ENCODE assay signal across 8 cellular contexts in the genomic region with DNA sequence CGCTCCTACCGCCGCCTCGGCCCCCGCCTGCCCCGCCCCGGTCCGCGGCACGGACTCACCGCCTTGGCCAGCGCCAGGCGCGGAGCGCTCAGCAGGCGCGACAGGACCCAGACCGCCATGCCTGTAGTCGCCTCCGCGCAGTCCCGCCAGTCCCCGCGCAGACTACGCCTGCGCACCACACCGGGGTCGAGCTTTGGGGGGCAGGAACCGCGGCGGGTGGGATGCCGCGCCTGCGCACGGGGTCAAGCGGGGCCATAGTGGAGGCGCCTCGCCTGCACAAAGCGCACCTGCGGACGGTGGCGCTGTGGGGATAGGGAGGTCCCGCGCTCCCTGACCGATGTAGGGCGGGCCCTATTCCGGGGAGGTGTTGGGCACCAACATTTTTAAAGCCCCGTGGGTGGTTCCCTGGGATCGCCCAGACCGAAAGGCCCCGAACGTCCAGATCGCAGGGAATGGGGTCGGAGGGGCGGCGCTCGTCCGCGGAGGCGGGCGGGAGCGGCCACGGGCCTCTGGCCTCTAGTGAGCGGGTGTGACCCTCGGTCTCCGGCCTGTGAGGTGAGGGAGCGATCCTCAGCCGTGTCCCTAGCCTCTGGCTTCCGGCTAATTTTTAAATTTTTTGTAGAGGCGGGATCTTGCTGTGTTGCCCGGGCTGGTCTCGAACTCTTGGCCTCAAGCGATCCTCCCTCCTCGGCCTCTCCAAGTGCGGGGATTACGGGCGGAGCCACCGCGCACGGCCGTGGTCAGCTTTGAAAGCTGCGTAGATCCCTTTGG.
DNase-seq lines count a peak whose midpoint lies in the region; ATAC-seq lines count a peak whose summit lies in the region.

No MANE protein-coding gene starts in this region.

- DNase-seq in NCI-H2227 treated with DMSO at 0.1 percent for 48 hours (lab: John Stamatoyannopoulos, UW) (peak; percentile 93), HuH-7 (ENCODE audit: low spot score) (no peak)
- peak; percentile 69 for DNase-seq in activated CD8-positive, alpha-beta memory T cell treated with anti-CD3 and anti-CD28 coated beads, Interleukin-2, amount 50 U/mL, for 24 hours (ENCODE audit: extremely low read depth)
- DNase-seq in stimulated activated CD8-positive, alpha-beta memory T cell treated with anti-CD3 and anti-CD28 coated beads, Interleukin-7, amount 100 ng/mL, for 24 hours (ENCODE audit: low read depth) = peak; percentile 66

- no peaks in the 10 kb centered on the region for H3K36me3 ChIP-seq in muscle layer of duodenum (ENCODE audit: control insufficient read depth in 1 of 2, insufficient read depth in 2 of 2, low read length in 2 of 2)

- no peak overlapping the region for H3K27ac ChIP-seq in muscle layer of duodenum (ENCODE audit: low read length)

- peak overlapping the region; percentile 33 to 72 for H3K4me3 ChIP-seq in muscle layer of duodenum (ENCODE audit: low read depth in 1 of 2, low read length in 2 of 2)

- peak; percentile 95 for ATAC-seq in GM18502 (IDR thresholded peaks at IDR 0.05; ENCODE audit: poor library complexity, unreplicated experiment)
- peak; percentile 82 for ATAC-seq in HG02798 (IDR thresholded peaks at IDR 0.05; ENCODE audit: poor library complexity, unreplicated experiment)
- ATAC-seq in esophagus mucosa = peak; percentile 79

- H3K4me1 ChIP-seq in muscle layer of duodenum (ENCODE audit: control insufficient read depth in 1 of 2, insufficient read depth in 2 of 2, low read length in 2 of 2) = peaks cover 0 to 4% of the 10 kb centered on the region in 2 donors

- no peaks in the 10 kb centered on the region for H3K9me3 ChIP-seq in muscle layer of duodenum (ENCODE audit: control insufficient read depth in 1 of 2, low read length in 2 of 2)

- H3K27me3 ChIP-seq in muscle layer of duodenum (ENCODE audit: low read depth, low read length) = no peaks in the 10 kb centered on the region
